ENCODE assay signal across 25 cellular contexts in the genomic region with DNA sequence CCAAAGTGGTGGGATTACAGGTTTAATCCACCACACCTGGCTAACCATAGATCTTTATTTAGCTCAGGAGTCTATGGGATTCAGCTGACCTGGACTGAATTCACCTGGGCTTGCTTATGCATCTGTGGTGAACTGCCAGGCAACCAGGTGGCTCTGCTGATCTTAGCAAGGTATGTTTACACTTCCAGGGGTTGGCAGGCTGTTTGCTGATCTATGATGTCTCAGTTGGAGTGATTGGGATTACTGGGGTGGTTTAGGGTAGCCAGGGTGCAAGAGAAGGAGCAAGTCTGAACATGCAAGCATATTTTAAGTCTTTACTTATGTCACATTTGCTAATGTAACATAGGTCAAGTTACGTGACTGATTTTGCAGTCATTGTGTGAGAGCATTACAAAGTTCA.
"Had no signal": no experiment of that assay in that cellular context is flagged by ENCODE, and none has a peak within 500 bp of the region (broad histone marks: within the 10 kb centered on the region; RNA-seq: fewer than 3 reads in every experiment).

No MANE protein-coding gene starts in this region.

- H3K27me3 ChIP-seq: ascending aorta, brain microvascular endothelial cell, esophagus muscularis mucosa, sigmoid colon, suprapubic skin, tibial nerve had no signal

- H3K36me3 ChIP-seq: ascending aorta, brain microvascular endothelial cell, esophagus muscularis mucosa, sigmoid colon, suprapubic skin had no signal

- H3K4me3 ChIP-seq: ascending aorta, esophagus muscularis mucosa, sigmoid colon, suprapubic skin, tibial nerve had no signal

- ATAC-seq: effector memory CD8-positive, alpha-beta T cell; left ventricle myocardium superior; stimulated activated naive B cell treated with anti-CD40 and anti-IgM and Interleukin-4, amounts not matched to agents 10 μg/mL and 1 μg/mL and 100 μg/mL, for 72 hours; T-cell had no signal

- H3K9me3 ChIP-seq: ascending aorta, suprapubic skin had no signal

- H3K27ac ChIP-seq: ascending aorta, brain microvascular endothelial cell, esophagus muscularis mucosa, sigmoid colon, suprapubic skin, tibial nerve had no signal

- H3K4me1 ChIP-seq: esophagus muscularis mucosa, sigmoid colon, suprapubic skin, tibial nerve had no signal

- DNase-seq: activated CD4-positive, alpha-beta T cell treated with anti-CD3 and anti-CD28 coated beads for 4 hours; activated CD4-positive, alpha-beta T cell treated with anti-CD3 and anti-CD28 coated beads, Interleukin-2, amount 50 U/mL, for 48 hours; activated CD4-positive, CD25-positive, alpha-beta regulatory T cell; activated CD8-positive, alpha-beta memory T cell treated with anti-CD3 and anti-CD28 coated beads for 24 hours; activated effector memory CD4-positive, alpha-beta T cell treated with Interleukin-2 at 50 U/mL for 16 hours; activated naive CD4-positive, alpha-beta T cell treated with anti-CD3 and anti-CD28 coated beads for 36 hours; activated naive CD8-positive, alpha-beta T cell treated with anti-CD3 and anti-CD28 coated beads for 36 hours; brain microvascular endothelial cell; caudate nucleus; cortex of kidney; effector memory CD8-positive, alpha-beta T cell; foreskin melanocyte; islet precursor cell; left ventricle myocardium superior; mammary epithelial cell; retina; sigmoid colon; small intestine; stimulated activated CD4-positive, alpha-beta T cell treated with anti-CD3 and anti-CD28 coated beads, Interleukin-1b, Interleukin-23, amount 100 ng/mL, for 48 hours; stimulated activated naive B cell treated with anti-CD40 and anti-IgM and Interleukin-4, amounts not matched to agents 10 μg/mL and 1 μg/mL and 100 μg/mL, for 72 hours; T-cell had no signal
